8 cellular contexts compared by ENCODE assay signal in the genomic region with DNA sequence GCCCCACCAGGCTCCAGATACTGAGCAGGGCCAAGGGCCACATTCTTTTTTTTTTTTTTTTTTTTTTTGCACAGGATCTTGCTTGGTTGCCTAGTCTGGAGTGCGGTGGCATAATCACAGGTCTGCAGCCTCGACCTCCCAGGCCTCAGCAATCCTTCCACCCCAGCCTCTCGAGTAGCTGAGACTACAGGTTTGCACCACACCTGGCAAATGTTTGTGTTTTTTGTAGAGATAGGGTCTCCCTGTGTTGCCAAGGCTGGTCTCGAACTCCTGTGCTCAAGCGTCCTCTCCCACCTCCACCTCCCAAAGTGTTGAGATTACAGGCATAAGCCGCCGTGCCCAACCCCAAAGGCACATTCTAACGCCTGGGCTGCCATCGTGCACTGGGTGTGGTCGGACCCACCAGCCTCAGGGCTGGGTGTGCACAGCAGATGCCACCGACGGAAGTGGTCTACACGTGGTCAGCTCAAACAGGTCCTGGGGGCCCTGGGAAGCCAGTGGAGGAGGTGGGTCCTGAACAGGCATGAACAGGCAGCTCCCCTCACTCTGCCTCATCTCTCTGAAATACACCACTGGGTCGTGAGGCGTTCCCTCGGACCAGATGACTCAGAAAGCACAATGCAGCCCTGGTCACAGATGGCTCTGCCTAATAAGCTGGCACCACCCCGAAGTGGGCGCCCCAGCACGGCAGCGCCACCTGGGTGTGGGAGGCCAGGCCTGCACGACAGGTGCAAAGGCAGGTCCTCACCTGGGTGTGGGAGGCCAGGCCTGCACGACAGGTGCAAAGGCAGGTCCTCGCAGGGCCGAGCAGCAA. TPM values are rescaled to one million over a fixed set of nuclear protein-coding genes. Genes with fewer than 3 reads are reported as not detected.
DNase-seq lines count a peak whose midpoint lies in the region; ATAC-seq and TF ChIP-seq lines count a peak whose summit lies in the region.

No MANE protein-coding gene starts in this region.

- in situ Hi-C loops in T47D (cut with HindIII; ENCODE audit: low pct_unique_long_range_greater_than_20kb, low sequenced_read_pairs) = no loop called here

- CTCF ChIA-PET in BJ (lab: Yijun Ruan, JAX) = interaction anchor here (0.6 to 5.8 kb wide), 15 partner anchors 9 to 560 kb away, joined by 3 to 57 read pairs (median 3); a partner anchor contains a TSS

- DNase-seq in BJ (ENCODE audit: low read depth) (no peak), HS-5 (ENCODE audit: low read depth) (peak; percentile 13), T follicular helper cell (ENCODE audit: low read depth) (peak; percentile 70), T47D (ENCODE audit: low read depth in 1 of 2, low spot score in 1 of 2) (peak; percentile 85 to 90)
- DNase-seq in naive thymus-derived CD8-positive, alpha-beta T cell = peak in 8 of 10 donors; percentile 42 to 63 (median 52)

- peak; percentile 66 to 81 for ATAC-seq in naive thymus-derived CD8-positive, alpha-beta T cell
- ATAC-seq in HG03025 (IDR thresholded peaks at IDR 0.05; ENCODE audit: low FRiP score, unreplicated experiment) = no peak
- ATAC-seq in HG02588 (IDR thresholded peaks at IDR 0.05; ENCODE audit: unreplicated experiment) = no peak
- no peak for ATAC-seq in HG03469 (IDR thresholded peaks at IDR 0.05; ENCODE audit: unreplicated experiment)

- H3K27ac Mint-ChIP-seq in naive thymus-derived CD8-positive, alpha-beta T cell = peak overlapping the region in 2 of 10 donors; percentile 67 to 85

- peak; percentile 53 for TF ChIP-seq CTCF in BJ (IDR thresholded peaks at IDR 0.05; ENCODE audit: insufficient read depth, low read depth, low read length)

- H3K36me3 ChIP-seq in BJ (ENCODE audit: control insufficient read depth, insufficient read depth, low read length) = no peaks in the 10 kb centered on the region

- peaks cover 0 to 3% (median 0%) of the 10 kb centered on the region in 9 donors for H3K9me3 Mint-ChIP-seq in naive thymus-derived CD8-positive, alpha-beta T cell

- H3K27me3 Mint-ChIP-seq in naive thymus-derived CD8-positive, alpha-beta T cell = peaks cover 12 to 42% (median 21%) of the 10 kb centered on the region in 5 donors

- peaks cover 25% of the 10 kb centered on the region for H3K27me3 ChIP-seq in BJ (ENCODE audit: control insufficient read depth, insufficient read depth, low read length)

- peak overlapping the region in 1 of 10 donors; percentile 57 for H3K4me3 Mint-ChIP-seq in naive thymus-derived CD8-positive, alpha-beta T cell

- H3K4me3 ChIP-seq in BJ (ENCODE audit: low read depth, low read length) = no peak overlapping the region

- peaks cover 0 to 4% (median 0%) of the 10 kb centered on the region in 3 donors for H3K36me3 Mint-ChIP-seq in naive thymus-derived CD8-positive, alpha-beta T cell

- peaks cover 10 to 27% (median 20%) of the 10 kb centered on the region in 4 donors for H3K4me1 Mint-ChIP-seq in naive thymus-derived CD8-positive, alpha-beta T cell

- POLR2A ChIA-PET in BJ (lab: Charles Lee) = interaction anchor here (0.8 kb wide), 1 partner anchor 134 kb away, joined by 19 read pairs; no protein-coding TSS in a partner anchor
- POLR2A ChIA-PET in naive thymus-derived CD8-positive, alpha-beta T cell (lab: Charles Lee) = interaction anchor here (0.7 to 2.7 kb wide), 10 partner anchors 9 to 127 kb away, joined by 3 to 10 read pairs (median 4); no protein-coding TSS in a partner anchor

RNA-seq across cellular contexts. Expression of a gene that starts 5.1 kb away (rescaled TPM):
- 3.0 and 5.4 TPM in 2 replicates for polyA plus RNA-seq in BJ (2011; rRNA removed)
- polyA minus RNA-seq in BJ (2011; rRNA and poly(A)+ RNA removed) = 0.71 and 1.9 TPM in 2 replicates
- total RNA-seq in naive thymus-derived CD8-positive, alpha-beta T cell = under 1 TPM; 0.16 to 0.39 TPM
- 1 to 10 TPM in 1 of 3 donors, not detected in 2; 1.3 TPM for polyA plus RNA-seq in naive thymus-derived CD8-positive, alpha-beta T cell

RNA-seq across cellular contexts. Expression of a gene that starts 29.9 kb away (rescaled TPM):
- 0.42 and 0.86 TPM in 2 replicates for polyA plus RNA-seq in BJ (2011; rRNA removed)
- 0.41 and 0.52 TPM in 2 replicates for polyA minus RNA-seq in BJ (2011; rRNA and poly(A)+ RNA removed)
- under 1 TPM; 0.16 to 0.29 TPM for total RNA-seq in naive thymus-derived CD8-positive, alpha-beta T cell
- under 1 TPM in 2 of 3 donors, not detected in 1; 0.15 to 0.47 TPM for polyA plus RNA-seq in naive thymus-derived CD8-positive, alpha-beta T cell

RNA-seq across cellular contexts. Expression of a gene that starts 43.5 kb away (rescaled TPM):
- polyA plus RNA-seq in BJ (2011; rRNA removed) = 989 and 1,538 TPM in 2 replicates
- 1,405 and 1,742 TPM in 2 replicates for polyA minus RNA-seq in BJ (2011; rRNA and poly(A)+ RNA removed)
- 10 to 100 TPM; 11.3 to 11.9 TPM for total RNA-seq in naive thymus-derived CD8-positive, alpha-beta T cell
- polyA plus RNA-seq in naive thymus-derived CD8-positive, alpha-beta T cell = 100 to 1,000 TPM in 2 of 3 donors, 10 to 100 TPM in 1; 45.1 to 202 (median 196) TPM

RNA-seq across cellular contexts. Expression of a gene that starts 50.3 kb away (rescaled TPM):
- polyA plus RNA-seq in BJ (2011; rRNA removed) = 566 and 660 TPM in 2 replicates
- 362 and 693 TPM in 2 replicates for polyA minus RNA-seq in BJ (2011; rRNA and poly(A)+ RNA removed)
- total RNA-seq in naive thymus-derived CD8-positive, alpha-beta T cell = 10 to 100 TPM; 90.0 to 91.0 TPM
- polyA plus RNA-seq in naive thymus-derived CD8-positive, alpha-beta T cell = 1,000 to 10,000 TPM; 1,833 to 2,198 (median 2,135) TPM

RNA-seq across cellular contexts. Expression of a gene that starts 50.6 kb away (rescaled TPM):
- 21.1 and 29.2 TPM in 2 replicates for polyA plus RNA-seq in BJ (2011; rRNA removed)
- polyA minus RNA-seq in BJ (2011; rRNA and poly(A)+ RNA removed) = 4.8 and 7.2 TPM in 2 replicates
- total RNA-seq in naive thymus-derived CD8-positive, alpha-beta T cell = 100 to 1,000 TPM; 332 to 337 TPM
- polyA plus RNA-seq in naive thymus-derived CD8-positive, alpha-beta T cell = 100 to 1,000 TPM; 195 to 233 (median 206) TPM

Comparison
In these comparisons a context has a peak if more than half of its experiments do, and no peak if none do; other contexts are left out.
1. ATAC-seq: peak in naive thymus-derived CD8-positive, alpha-beta T cell (2 of 2); none in HG03025 (single experiment), HG02588 (single experiment) and HG03469 (single experiment).